ENCODE assay signal across 21 cellular contexts in the genomic region with DNA sequence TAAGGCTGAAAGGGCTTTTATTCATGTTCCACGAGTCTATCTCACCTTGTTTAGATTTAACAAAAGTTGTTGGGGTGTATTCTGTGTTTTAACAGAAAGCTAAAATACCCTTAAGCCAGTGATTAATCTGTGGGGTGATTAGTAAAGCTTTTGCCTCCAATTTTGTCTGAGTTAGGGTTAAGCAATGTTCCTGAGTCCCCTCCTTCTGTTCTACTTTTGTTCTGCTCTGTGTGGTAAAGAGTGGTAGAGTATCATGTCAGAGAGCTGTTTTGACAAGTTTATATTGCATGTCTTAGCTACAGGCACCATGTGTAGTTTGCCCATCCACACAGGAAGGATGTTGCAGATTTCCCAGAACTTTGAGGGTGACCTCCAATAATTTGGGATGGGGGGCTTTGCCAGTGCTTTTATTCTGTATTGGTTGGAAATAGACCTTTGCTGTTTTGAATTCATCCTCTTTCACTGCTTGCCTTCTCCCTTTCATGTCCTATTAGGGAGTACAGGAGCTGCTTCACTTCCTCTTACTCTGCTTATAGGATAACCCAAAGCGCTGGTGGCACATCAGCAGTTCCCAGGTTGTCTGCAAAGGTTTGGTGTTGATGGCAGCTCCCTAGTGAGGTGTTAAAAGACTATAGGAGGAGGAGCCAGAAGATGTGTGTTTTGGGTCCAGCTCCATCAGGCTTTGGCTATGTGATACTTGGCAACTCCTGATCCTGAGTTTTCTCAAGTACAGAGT. TPM values are rescaled to one million over a fixed set of nuclear protein-coding genes. Genes with fewer than 3 reads are reported as not detected.
A peak's percentile ranks its signal among the peaks of the same experiment; 100 is the strongest.
DNase-seq lines count a peak whose midpoint lies in the region; ATAC-seq, FAIRE-seq and TF ChIP-seq lines count a peak whose summit lies in the region.
"Had no signal": no experiment of that assay in that cellular context is flagged by ENCODE, and none has a peak within 500 bp of the region (broad histone marks: within the 10 kb centered on the region; RNA-seq: fewer than 3 reads in every experiment).

No MANE protein-coding gene starts in this region.

- no peak for TF ChIP-seq RAD21 in K562 (CRISPR knock-in tag; conservative IDR thresholded peaks at IDR 0.05 in 1 of 2, IDR thresholded peaks at IDR 0.05 in 1 of 2)

- H3F3A ChIP-seq in Loucy (ENCODE audit: low read depth): no peaks in the 10 kb centered on the region

- H3K4me3 Mint-ChIP-seq in activated naive CD4-positive, alpha-beta T cell treated with anti-CD3 and anti-CD28 coated beads, Interleukin-2, amount 10 ng/mL, durations not matched to agents 7 days and 5 days: no peak overlapping the region
- H3K4me3 Mint-ChIP-seq: nephron progenitor cell, type B pancreatic cell had no signal

- H3K79me2 ChIP-seq in Loucy (ENCODE audit: insufficient read depth, low read length) (peaks cover 89% of the 10 kb centered on the region), K562 (ENCODE audit: control insufficient read depth, insufficient read depth, low read length) (peaks cover 90% of the 10 kb centered on the region)

- peak overlapping the region; percentile 5 for H3K4me3 ChIP-seq in Loucy (ENCODE audit: low read length, poor library complexity, severe bottlenecking)
- no peak overlapping the region for H3K4me3 ChIP-seq in K562
- no peak overlapping the region for H3K4me3 ChIP-seq in spleen

- intact Hi-C loops in K562 (cut with micrococcal nuclease) (no loop called here), spleen (cut with DNase I; ENCODE audit: low total_unique reads) (no loop called here)

- no peak for DNase-seq in activated naive CD4-positive, alpha-beta T cell treated with anti-CD3 and anti-CD28 coated beads, Interleukin-2, amount 10 ng/mL, durations not matched to agents 7 days and 5 days
- DNase-seq in activated naive CD4-positive, alpha-beta T cell treated with anti-CD3 and anti-CD28 coated beads, Interleukin-2, amount 50 U/mL, for 16 hours: no peak
- DNase-seq in K562 (ENCODE audit: extremely low read depth in 1 of 4, low spot score in 3 of 4) (no peak), spleen (no peak), DMS 273 treated with DMSO at 0.1 percent for 48 hours (lab: John Stamatoyannopoulos, UW) (no peak), H54 (ENCODE audit: insufficient read length, low spot score) (no peak)
- DNase-seq: activated CD4-positive, CD25-positive, alpha-beta regulatory T cell; cortex of kidney; NCI-H1417 treated with DMSO at 0.1 percent for 48 hours; NCI-H526; nephron progenitor cell; OCI-M1; posterior cingulate gyrus; SHP77 had no signal

- H3K9ac ChIP-seq in Loucy (ENCODE audit: low read depth, low read length, poor library complexity, severe bottlenecking) (peak overlapping the region; percentile 3), K562 (ENCODE audit: insufficient read depth in 1 of 2, low read depth in 2 of 2, low read length in 2 of 2) (no peak overlapping the region)

- TF ChIP-seq CTCF in Loucy (conservative IDR thresholded peaks at IDR 0.05; ENCODE audit: low read length) (no peak), K562 (IDR thresholded peaks at IDR 0.05 in 2 of 3, conservative IDR thresholded peaks at IDR 0.05 in 1 of 3; ENCODE audit: insufficient read depth in 2 of 3, low read depth in 1 of 3, low read length in 3 of 3) (no peak), spleen (IDR thresholded peaks at IDR 0.05 in 8 of 11, conservative IDR thresholded peaks at IDR 0.05 in 3 of 11) (no peak)

- H3K27ac ChIP-seq in K562 (ENCODE audit: extremely low read depth, low read depth, low read length) (no peak overlapping the region), spleen (peak overlapping the region in 6 of 8 donors; percentile 28 to 69 (median 61))
- H3K27ac ChIP-seq: epithelial cell of prostate had no signal

- no peaks in the 10 kb centered on the region for H3K27me3 Mint-ChIP-seq in activated naive CD4-positive, alpha-beta T cell treated with anti-CD3 and anti-CD28 coated beads, Interleukin-2, amount 10 ng/mL, durations not matched to agents 7 days and 5 days
- H3K27me3 Mint-ChIP-seq: stimulated activated naive CD8-positive, alpha-beta T cell treated with anti-CD3 and anti-CD28 coated beads, Interleukin-15, Interleukin-2, amounts not matched to agents 100 ng/mL and 50 ng/mL, for 24 hours had no signal

- TF ChIP-seq POLR2A in K562 (conservative IDR thresholded peaks at IDR 0.05) (no peak), spleen (IDR thresholded peaks at IDR 0.05) (no peak), H54 (IDR thresholded peaks at IDR 0.05; ENCODE audit: low read depth, low read length) (no peak)

- H4K20me1 ChIP-seq in Loucy (ENCODE audit: insufficient read depth, low read length, poor library complexity, severe bottlenecking) (peaks cover 22% of the 10 kb centered on the region), K562 (replicated peaks; ENCODE audit: control insufficient read depth, insufficient read depth, low read length) (peaks cover 11% of the 10 kb centered on the region; the same call in 1 of the 2 replicates)

- H3K4me1 ChIP-seq in Loucy (ENCODE audit: insufficient read depth, low read length, poor library complexity, severe bottlenecking) (peaks cover 43% of the 10 kb centered on the region), K562 (replicated peaks in 1 of 2; ENCODE audit: control insufficient read depth in 2 of 2, insufficient read depth in 2 of 2, low read length in 2 of 2) (peaks cover 0 to 15% of the 10 kb centered on the region in 2 experiments; a peak in 4 of 5 replicates), spleen (peaks cover 13 to 87% (median 49%) of the 10 kb centered on the region in 6 donors)

- TF ChIP-seq EP300 in K562 (IDR thresholded peaks at IDR 0.05; ENCODE audit: low read length): no peak

- no peak overlapping the region for H2AFZ ChIP-seq in Loucy (ENCODE audit: low read length)
- H2AFZ ChIP-seq in K562 (ENCODE audit: low read depth, low read length): no peak overlapping the region

- CTCF ChIA-PET in activated naive CD4-positive, alpha-beta T cell treated with anti-CD3 and anti-CD28 coated beads, Interleukin-2, amount 10 ng/mL, durations not matched to agents 7 days and 5 days (lab: Charles Lee): interaction anchor here (1.3 to 2.9 kb wide), 2 partner anchors 43 to 56 kb away, joined by 3 to 16 read pairs; no protein-coding TSS in a partner anchor
- CTCF ChIA-PET in K562 (lab: Yijun Ruan, JAX; ENCODE audit: low intra/inter-chr PET ratio): no interaction called here

- H3K4me2 ChIP-seq in Loucy (ENCODE audit: low read depth, low read length, poor library complexity, severe bottlenecking) (peak overlapping the region; percentile 41), K562 (ENCODE audit: insufficient read depth, low read length) (no peak overlapping the region)

- H3K27ac Mint-ChIP-seq in activated naive CD4-positive, alpha-beta T cell treated with anti-CD3 and anti-CD28 coated beads, Interleukin-2, amount 10 ng/mL, durations not matched to agents 7 days and 5 days: peak overlapping the region; percentile 89
- H3K27ac Mint-ChIP-seq: type B pancreatic cell had no signal

- no peaks in the 10 kb centered on the region for H3K9me3 Mint-ChIP-seq in activated naive CD4-positive, alpha-beta T cell treated with anti-CD3 and anti-CD28 coated beads, Interleukin-2, amount 10 ng/mL, durations not matched to agents 7 days and 5 days
- H3K9me3 Mint-ChIP-seq: nephron progenitor cell; stimulated activated naive CD8-positive, alpha-beta T cell treated with anti-CD3 and anti-CD28 coated beads, Interleukin-15, Interleukin-2, amounts not matched to agents 100 ng/mL and 50 ng/mL, for 24 hours; type B pancreatic cell had no signal

- in situ Hi-C loops in K562 (cut with MboI): no loop called here

- WGBS in K562 (ENCODE audit: insufficient coverage, low coverage, missing lambda C conversion rate): 55% methylated on average over 2 of the region's 2 CpGs
- 82 to 97% (median 87%) methylated on average over 2 of the region's 2 CpGs for WGBS in spleen, 5 donors

- BruUV-seq in K562 (replicated peaks; lab: Mats Ljungman, UMichigan): no TSS peak

- H3K9me3 ChIP-seq in Loucy (ENCODE audit: insufficient read depth, low read depth, low read length) (no peaks in the 10 kb centered on the region), K562 (replicated peaks; ENCODE audit: control insufficient read depth, insufficient read depth, low read depth, low read length) (no peaks in the 10 kb centered on the region), spleen (no peaks in the 10 kb centered on the region)

- no peaks in the 10 kb centered on the region for H3K9me1 ChIP-seq in K562 (ENCODE audit: control insufficient read depth, insufficient read depth, low read length)

- no peaks in the 10 kb centered on the region for H3K27me3 ChIP-seq in Loucy (ENCODE audit: insufficient read depth, low read length, poor library complexity, severe bottlenecking)
- no peaks in the 10 kb centered on the region for H3K27me3 ChIP-seq in K562 (ENCODE audit: control insufficient read depth in 2 of 2, insufficient read depth in 2 of 2, low read length in 2 of 2)
- no peaks in the 10 kb centered on the region for H3K27me3 ChIP-seq in spleen (replicated peaks in 1 of 7)

- no peaks in the 10 kb centered on the region for H3K36me3 ChIP-seq in Loucy (ENCODE audit: insufficient read depth, low read length)
- peaks cover 8% of the 10 kb centered on the region; the same call in 1 of the 3 replicates for H3K36me3 ChIP-seq in K562 (ENCODE audit: control insufficient read depth, insufficient read depth, low read length)
- no peaks in the 10 kb centered on the region for H3K36me3 ChIP-seq in spleen

- H3K36me3 Mint-ChIP-seq in activated naive CD4-positive, alpha-beta T cell treated with anti-CD3 and anti-CD28 coated beads, Interleukin-2, amount 10 ng/mL, durations not matched to agents 7 days and 5 days: peaks cover 4% of the 10 kb centered on the region

- FAIRE-seq in K562 (lab: Jason Lieb, UNC) (no peak), H54 (lab: Jason Lieb, UNC) (no peak)
- FAIRE-seq: frontal cortex, H1 had no signal

- no peaks in the 10 kb centered on the region for H3K9me2 ChIP-seq in Loucy (replicated peaks; ENCODE audit: low read depth, low read length)

- POLR2A ChIA-PET in K562 (lab: Yijun Ruan, JAX): interaction anchor here (0.7 to 2.9 kb wide), 6 partner anchors 8 to 218 kb away, joined by 3 to 10 read pairs (median 8); no protein-coding TSS in a partner anchor

- ATAC-seq in K562 (no peak), HG03097 (IDR thresholded peaks at IDR 0.05; ENCODE audit: low FRiP score, unreplicated experiment) (no peak)

- H3K4me1 Mint-ChIP-seq in activated naive CD4-positive, alpha-beta T cell treated with anti-CD3 and anti-CD28 coated beads, Interleukin-2, amount 10 ng/mL, durations not matched to agents 7 days and 5 days: peaks cover 61% of the 10 kb centered on the region

RNA-seq across cellular contexts. Expression of gene PDE8A, which starts 7.4 kb away (rescaled TPM):
- total RNA-seq in K562 (2011; cell fraction: chromatin; rRNA removed; ENCODE audit: low replicate concordance): 146 and 283 TPM in 2 replicates
- total RNA-seq in K562 (2011; cell fraction: nucleolus; rRNA removed): 42.5 and 64.0 TPM in 2 replicates
- total RNA-seq in K562 (2011; cell fraction: nucleoplasm; rRNA removed): 102 and 103 TPM in 2 replicates
- 16.8 and 17.6 TPM in 2 replicates for total RNA-seq in K562 (2014; rRNA removed)
- total RNA-seq in K562 (2014; rRNA removed; fragmentation: Illumina TruSeq; extraction: Trizol): 20.5 and 25.5 TPM in 2 replicates
- total RNA-seq in K562 (2015; rRNA removed; fragmentation: Illumina TruSeq; extraction: Trizol): 19.8 and 22.3 TPM in 2 replicates
- 19.8 and 20.9 TPM in 2 replicates for total RNA-seq in K562 (2021)
- 37.1 and 40.3 TPM in 2 replicates for polyA plus RNA-seq in K562 (2011; rRNA removed)
- 11.1 and 16.1 TPM in 2 replicates for polyA plus RNA-seq in K562 (2011; cell fraction: cytosol; rRNA removed)
- polyA plus RNA-seq in K562 (2011; cell fraction: nucleus; rRNA removed): 76.0 and 83.4 TPM in 2 replicates
- 11.8 and 13.9 TPM in 2 replicates for polyA plus RNA-seq in K562 (2012)
- 23.7 and 26.4 TPM in 2 replicates for polyA plus RNA-seq in K562 (2014; fragmentation: Illumina TruSeq; extraction: Trizol)
- 1 to 10 TPM; 5.9 to 7.9 TPM for polyA plus RNA-seq in K562 (2014; fragmentation: Nextera tagmentation; extraction: Ambion mirVana)
- polyA plus RNA-seq in K562 (2014; rRNA removed): 21.0 and 24.4 TPM in 2 replicates
- 52.2 and 52.6 TPM in 2 replicates for polyA minus RNA-seq in K562 (2011; rRNA and poly(A)+ RNA removed)
- polyA minus RNA-seq in K562 (2011; cell fraction: cytosol; rRNA and poly(A)+ RNA removed): 11.0 and 19.1 TPM in 2 replicates
- 34.6 and 64.8 TPM in 2 replicates for polyA minus RNA-seq in K562 (2011; cell fraction: nucleus; rRNA and poly(A)+ RNA removed)
- 10 to 100 TPM; 24.2 to 52.2 (median 39.8) TPM for total RNA-seq in spleen
- 10 to 100 TPM; 13.2 to 22.7 (median 14.9) TPM for polyA plus RNA-seq in spleen
